1 cellular context compared by ENCODE assay signal in the genomic region with DNA sequence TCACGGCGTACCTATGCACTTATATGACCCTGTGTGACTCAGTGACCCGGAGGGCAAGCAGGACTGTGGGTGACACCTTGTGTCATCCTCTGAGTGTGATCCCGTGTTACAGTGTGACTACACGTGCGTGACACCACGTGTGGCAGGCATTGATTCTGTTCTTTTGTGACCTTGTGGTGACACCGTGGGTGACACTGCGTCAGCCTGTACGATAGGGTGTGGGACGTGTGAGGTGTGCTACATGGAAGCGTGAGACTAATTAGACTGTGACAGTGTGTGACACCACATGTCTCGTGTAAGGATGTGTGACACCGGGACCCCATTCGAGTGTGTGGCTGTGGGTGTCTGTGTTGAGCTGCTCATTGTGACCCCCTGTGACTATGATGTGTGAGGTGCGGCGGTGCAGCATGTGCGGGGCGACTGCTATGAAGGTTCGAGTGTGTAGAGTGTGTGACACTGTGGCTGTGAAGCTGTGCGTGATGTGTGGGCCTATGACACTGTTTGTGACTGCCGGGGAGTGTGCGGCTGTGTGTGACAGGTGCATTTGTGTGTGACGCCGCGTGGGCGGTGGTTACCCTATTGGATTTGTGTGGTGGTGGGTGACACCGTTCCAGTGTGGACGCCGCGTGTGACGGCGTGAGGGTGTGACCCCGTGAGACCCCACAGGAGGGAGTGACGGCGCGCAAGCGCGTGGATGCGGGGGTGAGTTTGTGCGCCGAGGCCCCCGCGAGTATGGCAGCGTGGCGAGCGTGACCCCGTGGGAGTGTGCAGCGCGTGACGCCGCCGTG.
A peak's percentile ranks its signal among the peaks of the same experiment; 100 is the strongest.
TF ChIP-seq lines count a peak whose summit lies in the region.

A gene (plus strand): TSS at position 783 of the 788 bp plus-strand sequence. CDS start 5,621 bp downstream, outside the sequence.

TF ChIP-seq in K562, 482 proteins besides CTCF, POLR2A, EP300 and RAD21 (continued from another document and continues in another):
- TF ChIP-seq CHCHD3 (CRISPR knock-in tag; IDR thresholded peaks at IDR 0.05) (no peak), ZEB2 (IDR thresholded peaks at IDR 0.05) (no peak), BDP1 (IDR thresholded peaks at IDR 0.05; ENCODE audit: insufficient read depth, insufficient read length) (no peak), MBD2 (IDR thresholded peaks at IDR 0.05; ENCODE audit: borderline replicate concordance, low read depth) (no peak), HIVEP1 (CRISPR knock-in tag; IDR thresholded peaks at IDR 0.05) (no peak), KAT7 (CRISPR knock-in tag; IDR thresholded peaks at IDR 0.05; ENCODE audit: borderline replicate concordance) (no peak), ZBTB1 (CRISPR knock-in tag; IDR thresholded peaks at IDR 0.05; ENCODE audit: borderline replicate concordance, low read depth) (no peak), STAT5B (CRISPR knock-in tag; IDR thresholded peaks at IDR 0.05) (no peak), ZNF778 (CRISPR knock-in tag; IDR thresholded peaks at IDR 0.05) (no peak), LEF1 (IDR thresholded peaks at IDR 0.05) (peak; percentile 48; the same call in 1 of the 2 replicates), E2F3 (CRISPR knock-in tag; IDR thresholded peaks at IDR 0.05) (no peak), NCOA1 (IDR thresholded peaks at IDR 0.05; ENCODE audit: low read depth) (peak; percentile 52; the same call in 1 of the 2 replicates), ZNF57 (CRISPR knock-in tag; IDR thresholded peaks at IDR 0.05) (no peak), SMAD2 (IDR thresholded peaks at IDR 0.05; ENCODE audit: low read depth, low read length) (no peak), ETS2 (tag; IDR thresholded peaks at IDR 0.05; ENCODE audit: borderline replicate concordance, poor library complexity, severe bottlenecking) (no peak), BRCA1 (IDR thresholded peaks at IDR 0.05) (no peak), BRCA1 (CRISPR knock-in tag; IDR thresholded peaks at IDR 0.05) (no peak), ZKSCAN8 (CRISPR knock-in tag; IDR thresholded peaks at IDR 0.05) (no peak), NCOA4 (IDR thresholded peaks at IDR 0.05; ENCODE audit: partially characterized antibody) (no peak), NR3C1 (CRISPR knock-in tag; IDR thresholded peaks at IDR 0.05) (no peak), SREBF1 (IDR thresholded peaks at IDR 0.05; ENCODE audit: borderline replicate concordance, low read depth, low read length) (no peak), ZKSCAN1 (IDR thresholded peaks at IDR 0.05; ENCODE audit: low read depth, low read length) (no peak), MAFF (IDR thresholded peaks at IDR 0.05; ENCODE audit: low read length) (no peak), TAL1 (IDR thresholded peaks at IDR 0.05) (no peak), NR2C1 (IDR thresholded peaks at IDR 0.05) (peak; percentile 56), NR2C1 (tag; IDR thresholded peaks at IDR 0.05) (0 out of 2 replicates have a peak, but pooled peaks have one; percentile 13), MAFG (tag; conservative IDR thresholded peaks at IDR 0.05) (no peak), GTF2E2 (tag; IDR thresholded peaks at IDR 0.05) (no peak), HMG20A (CRISPR knock-in tag; conservative IDR thresholded peaks at IDR 0.05) (no peak), MCM7 (IDR thresholded peaks at IDR 0.05) (no peak), GTF2F1 (IDR thresholded peaks at IDR 0.05; ENCODE audit: low read depth, low read length) (no peak), ZKSCAN3 (CRISPR knock-in tag; IDR thresholded peaks at IDR 0.05) (no peak), SAFB (IDR thresholded peaks at IDR 0.05; ENCODE audit: borderline replicate concordance, low read depth, low read length) (no peak), RBBP5 (IDR thresholded peaks at IDR 0.05; ENCODE audit: borderline replicate concordance, insufficient read depth, low read length, poor library complexity, severe bottlenecking) (no peak), MTF1 (CRISPR knock-in tag; IDR thresholded peaks at IDR 0.05; ENCODE audit: borderline replicate concordance) (no peak), SRF (CRISPR knock-in tag; IDR thresholded peaks at IDR 0.05) (no peak), ZNF644 (tag; IDR thresholded peaks at IDR 0.05; ENCODE audit: low read depth) (no peak), ZNF764 (CRISPR knock-in tag; IDR thresholded peaks at IDR 0.05; ENCODE audit: low read depth) (no peak), CBX2 (IDR thresholded peaks at IDR 0.05; ENCODE audit: insufficient read depth, low read length, poor library complexity, severe bottlenecking) (no peak), ZNF282 (CRISPR knock-in tag; IDR thresholded peaks at IDR 0.05) (0 out of 2 replicates have a peak, but pooled peaks have one; percentile 67), BCL6 (CRISPR knock-in tag; IDR thresholded peaks at IDR 0.05) (no peak), CTBP1 (IDR thresholded peaks at IDR 0.05; ENCODE audit: borderline replicate concordance) (0 out of 2 replicates have a peak, but pooled peaks have one; percentile 6), ERF (CRISPR knock-in tag; IDR thresholded peaks at IDR 0.05) (no peak), RHOXF2B (CRISPR knock-in tag; conservative IDR thresholded peaks at IDR 0.05) (0 out of 2 replicates have a peak, but pooled peaks have one; percentile 36), ELF2 (CRISPR knock-in tag; IDR thresholded peaks at IDR 0.05) (no peak), NFRKB (IDR thresholded peaks at IDR 0.05; ENCODE audit: low read depth) (no peak), ZNF507 (tag; conservative IDR thresholded peaks at IDR 0.05) (no peak), FOS (IDR thresholded peaks at IDR 0.05; ENCODE audit: extremely low read depth, insufficient read length) (no peak), NR2C2 (CRISPR knock-in tag; IDR thresholded peaks at IDR 0.05) (peak; percentile 84), NR2C2 (tag; IDR thresholded peaks at IDR 0.05) (peak; percentile 42; the same call in 1 of the 2 replicates), SRSF1 (IDR thresholded peaks at IDR 0.05; ENCODE audit: low read depth, low read length) (no peak), CHD4 (IDR thresholded peaks at IDR 0.05; ENCODE audit: insufficient read depth, insufficient replicate concordance, low read depth, low read length, poor library complexity, severe bottlenecking) (no peak), DPF2 (IDR thresholded peaks at IDR 0.05) (peak; percentile 68; the same call in 1 of the 2 replicates), TRIM24 (IDR thresholded peaks at IDR 0.05) (no peak)
- TF ChIP-seq, protein P1, sequence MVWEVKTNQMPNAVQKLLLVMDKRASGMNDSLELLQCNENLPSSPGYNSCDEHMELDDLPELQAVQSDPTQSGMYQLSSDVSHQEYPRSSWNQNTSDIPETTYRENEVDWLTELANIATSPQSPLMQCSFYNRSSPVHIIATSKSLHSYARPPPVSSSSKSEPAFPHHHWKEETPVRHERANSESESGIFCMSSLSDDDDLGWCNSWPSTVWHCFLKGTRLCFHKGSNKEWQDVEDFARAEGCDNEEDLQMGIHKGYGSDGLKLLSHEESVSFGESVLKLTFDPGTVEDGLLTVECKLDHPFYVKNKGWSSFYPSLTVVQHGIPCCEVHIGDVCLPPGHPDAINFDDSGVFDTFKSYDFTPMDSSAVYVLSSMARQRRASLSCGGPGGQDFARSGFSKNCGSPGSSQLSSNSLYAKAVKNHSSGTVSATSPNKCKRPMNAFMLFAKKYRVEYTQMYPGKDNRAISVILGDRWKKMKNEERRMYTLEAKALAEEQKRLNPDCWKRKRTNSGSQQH (CRISPR knock-in tag; IDR thresholded peaks at IDR 0.05), result peak; percentile 75; the same call in 1 of the 2 replicates
- TF ChIP-seq, protein P2, sequence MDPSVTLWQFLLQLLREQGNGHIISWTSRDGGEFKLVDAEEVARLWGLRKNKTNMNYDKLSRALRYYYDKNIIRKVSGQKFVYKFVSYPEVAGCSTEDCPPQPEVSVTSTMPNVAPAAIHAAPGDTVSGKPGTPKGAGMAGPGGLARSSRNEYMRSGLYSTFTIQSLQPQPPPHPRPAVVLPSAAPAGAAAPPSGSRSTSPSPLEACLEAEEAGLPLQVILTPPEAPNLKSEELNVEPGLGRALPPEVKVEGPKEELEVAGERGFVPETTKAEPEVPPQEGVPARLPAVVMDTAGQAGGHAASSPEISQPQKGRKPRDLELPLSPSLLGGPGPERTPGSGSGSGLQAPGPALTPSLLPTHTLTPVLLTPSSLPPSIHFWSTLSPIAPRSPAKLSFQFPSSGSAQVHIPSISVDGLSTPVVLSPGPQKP (CRISPR knock-in tag; IDR thresholded peaks at IDR 0.05), result no peak
- TF ChIP-seq, protein P3, sequence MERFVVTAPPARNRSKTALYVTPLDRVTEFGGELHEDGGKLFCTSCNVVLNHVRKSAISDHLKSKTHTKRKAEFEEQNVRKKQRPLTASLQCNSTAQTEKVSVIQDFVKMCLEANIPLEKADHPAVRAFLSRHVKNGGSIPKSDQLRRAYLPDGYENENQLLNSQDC (CRISPR knock-in tag; IDR thresholded peaks at IDR 0.05), result no peak
- TF ChIP-seq, protein P4, sequence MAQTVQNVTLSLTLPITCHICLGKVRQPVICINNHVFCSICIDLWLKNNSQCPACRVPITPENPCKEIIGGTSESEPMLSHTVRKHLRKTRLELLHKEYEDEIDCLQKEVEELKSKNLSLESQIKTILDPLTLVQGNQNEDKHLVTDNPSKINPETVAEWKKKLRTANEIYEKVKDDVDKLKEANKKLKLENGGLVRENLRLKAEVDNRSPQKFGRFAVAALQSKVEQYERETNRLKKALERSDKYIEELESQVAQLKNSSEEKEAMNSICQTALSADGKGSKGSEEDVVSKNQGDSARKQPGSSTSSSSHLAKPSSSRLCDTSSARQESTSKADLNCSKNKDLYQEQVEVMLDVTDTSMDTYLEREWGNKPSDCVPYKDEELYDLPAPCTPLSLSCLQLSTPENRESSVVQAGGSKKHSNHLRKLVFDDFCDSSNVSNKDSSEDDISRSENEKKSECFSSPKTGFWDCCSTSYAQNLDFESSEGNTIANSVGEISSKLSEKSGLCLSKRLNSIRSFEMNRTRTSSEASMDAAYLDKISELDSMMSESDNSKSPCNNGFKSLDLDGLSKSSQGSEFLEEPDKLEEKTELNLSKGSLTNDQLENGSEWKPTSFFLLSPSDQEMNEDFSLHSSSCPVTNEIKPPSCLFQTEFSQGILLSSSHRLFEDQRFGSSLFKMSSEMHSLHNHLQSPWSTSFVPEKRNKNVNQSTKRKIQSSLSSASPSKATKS (CRISPR knock-in tag; IDR thresholded peaks at IDR 0.05), result no peak
- TF ChIP-seq, protein P5, sequence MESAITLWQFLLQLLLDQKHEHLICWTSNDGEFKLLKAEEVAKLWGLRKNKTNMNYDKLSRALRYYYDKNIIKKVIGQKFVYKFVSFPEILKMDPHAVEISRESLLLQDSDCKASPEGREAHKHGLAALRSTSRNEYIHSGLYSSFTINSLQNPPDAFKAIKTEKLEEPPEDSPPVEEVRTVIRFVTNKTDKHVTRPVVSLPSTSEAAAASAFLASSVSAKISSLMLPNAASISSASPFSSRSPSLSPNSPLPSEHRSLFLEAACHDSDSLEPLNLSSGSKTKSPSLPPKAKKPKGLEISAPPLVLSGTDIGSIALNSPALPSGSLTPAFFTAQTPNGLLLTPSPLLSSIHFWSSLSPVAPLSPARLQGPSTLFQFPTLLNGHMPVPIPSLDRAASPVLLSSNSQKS (CRISPR knock-in tag; IDR thresholded peaks at IDR 0.05), result no peak
- TF ChIP-seq, protein P6, sequence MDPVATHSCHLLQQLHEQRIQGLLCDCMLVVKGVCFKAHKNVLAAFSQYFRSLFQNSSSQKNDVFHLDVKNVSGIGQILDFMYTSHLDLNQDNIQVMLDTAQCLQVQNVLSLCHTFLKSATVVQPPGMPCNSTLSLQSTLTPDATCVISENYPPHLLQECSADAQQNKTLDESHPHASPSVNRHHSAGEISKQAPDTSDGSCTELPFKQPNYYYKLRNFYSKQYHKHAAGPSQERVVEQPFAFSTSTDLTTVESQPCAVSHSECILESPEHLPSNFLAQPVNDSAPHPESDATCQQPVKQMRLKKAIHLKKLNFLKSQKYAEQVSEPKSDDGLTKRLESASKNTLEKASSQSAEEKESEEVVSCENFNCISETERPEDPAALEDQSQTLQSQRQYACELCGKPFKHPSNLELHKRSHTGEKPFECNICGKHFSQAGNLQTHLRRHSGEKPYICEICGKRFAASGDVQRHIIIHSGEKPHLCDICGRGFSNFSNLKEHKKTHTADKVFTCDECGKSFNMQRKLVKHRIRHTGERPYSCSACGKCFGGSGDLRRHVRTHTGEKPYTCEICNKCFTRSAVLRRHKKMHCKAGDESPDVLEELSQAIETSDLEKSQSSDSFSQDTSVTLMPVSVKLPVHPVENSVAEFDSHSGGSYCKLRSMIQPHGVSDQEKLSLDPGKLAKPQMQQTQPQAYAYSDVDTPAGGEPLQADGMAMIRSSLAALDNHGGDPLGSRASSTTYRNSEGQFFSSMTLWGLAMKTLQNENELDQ (CRISPR knock-in tag; IDR thresholded peaks at IDR 0.05; ENCODE audit: borderline replicate concordance), result no peak
- TF ChIP-seq, protein P7, sequence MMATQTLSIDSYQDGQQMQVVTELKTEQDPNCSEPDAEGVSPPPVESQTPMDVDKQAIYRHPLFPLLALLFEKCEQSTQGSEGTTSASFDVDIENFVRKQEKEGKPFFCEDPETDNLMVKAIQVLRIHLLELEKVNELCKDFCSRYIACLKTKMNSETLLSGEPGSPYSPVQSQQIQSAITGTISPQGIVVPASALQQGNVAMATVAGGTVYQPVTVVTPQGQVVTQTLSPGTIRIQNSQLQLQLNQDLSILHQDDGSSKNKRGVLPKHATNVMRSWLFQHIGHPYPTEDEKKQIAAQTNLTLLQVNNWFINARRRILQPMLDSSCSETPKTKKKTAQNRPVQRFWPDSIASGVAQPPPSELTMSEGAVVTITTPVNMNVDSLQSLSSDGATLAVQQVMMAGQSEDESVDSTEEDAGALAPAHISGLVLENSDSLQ (IDR thresholded peaks at IDR 0.05), result no peak
- TF ChIP-seq, protein P8, sequence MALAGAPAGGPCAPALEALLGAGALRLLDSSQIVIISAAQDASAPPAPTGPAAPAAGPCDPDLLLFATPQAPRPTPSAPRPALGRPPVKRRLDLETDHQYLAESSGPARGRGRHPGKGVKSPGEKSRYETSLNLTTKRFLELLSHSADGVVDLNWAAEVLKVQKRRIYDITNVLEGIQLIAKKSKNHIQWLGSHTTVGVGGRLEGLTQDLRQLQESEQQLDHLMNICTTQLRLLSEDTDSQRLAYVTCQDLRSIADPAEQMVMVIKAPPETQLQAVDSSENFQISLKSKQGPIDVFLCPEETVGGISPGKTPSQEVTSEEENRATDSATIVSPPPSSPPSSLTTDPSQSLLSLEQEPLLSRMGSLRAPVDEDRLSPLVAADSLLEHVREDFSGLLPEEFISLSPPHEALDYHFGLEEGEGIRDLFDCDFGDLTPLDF (CRISPR knock-in tag; IDR thresholded peaks at IDR 0.05), result no peak
